In genomic region chrX:41596586-41596985, GRCh38 we compare ENCODE assay signal across 11 cellular contexts.
DNase-seq lines count a peak whose midpoint lies in the region; ATAC-seq, FAIRE-seq and TF ChIP-seq lines count a peak whose summit lies in the region.
"Had no signal": no experiment of that assay in that cellular context is flagged by ENCODE, and none has a peak within 500 bp of the region (broad histone marks: within the 10 kb centered on the region; RNA-seq: fewer than 3 reads in every experiment).

No MANE protein-coding gene starts in this region.

- no peak for TF ChIP-seq POLR2A in GM12891 (IDR thresholded peaks at IDR 0.05; ENCODE audit: low read depth, low read length)
- no peak for TF ChIP-seq POLR2A in GM12878 (IDR thresholded peaks at IDR 0.05; ENCODE audit: low read depth, low read length)
- TF ChIP-seq POLR2A in tibial nerve (IDR thresholded peaks at IDR 0.05): no peak

- H3K9ac ChIP-seq in GM12878 (ENCODE audit: control insufficient read depth, insufficient read depth, low read length): no peak overlapping the region

- peak; percentile 5 for DNase-seq in GM12891 (ENCODE audit: insufficient read length, low spot score)
- DNase-seq in GM12878 (ENCODE audit: low read depth, low spot score): peak; percentile 52
- no peak for DNase-seq in tibial nerve (ENCODE audit: low spot score in 2 of 2)
- DNase-seq in NCI-H1092 (lab: John Stamatoyannopoulos, UW): no peak
- DNase-seq in HFFc6: no peak
- no peak for DNase-seq in GM19240 (ENCODE audit: insufficient read length, low spot score)
- DNase-seq: DMS 273 treated with DMSO at 0.1 percent for 48 hours, KBM-7, RPMI8226 had no signal

- H3K4me3 ChIP-seq in GM12878 (no peak overlapping the region), tibial nerve (no peak overlapping the region)

- H3K27ac ChIP-seq in GM12878 (ENCODE audit: control insufficient read depth, insufficient read depth): no peak overlapping the region
- no peak overlapping the region for H3K27ac ChIP-seq in tibial nerve

- H3K4me2 ChIP-seq in GM12878 (ENCODE audit: control insufficient read depth, insufficient read depth): no peak overlapping the region

- H3K27me3 Mint-ChIP-seq in HFFc6 (ENCODE audit: insufficient read depth): no peaks in the 10 kb centered on the region

- no peak overlapping the region for H3K27ac Mint-ChIP-seq in HFFc6

- in situ Hi-C loops in GM12878 (cut with MboI): no loop called here

- no peak for TF ChIP-seq RAD21 in GM12878 (IDR thresholded peaks at IDR 0.05; ENCODE audit: insufficient read depth, low read depth, low read length)

- H3K9me3 ChIP-seq in GM12878 (replicated peaks; ENCODE audit: control insufficient read depth, insufficient read depth, low read length): no peaks in the 10 kb centered on the region
- no peaks in the 10 kb centered on the region for H3K9me3 ChIP-seq in tibial nerve

- H3K4me1 Mint-ChIP-seq in HFFc6 (ENCODE audit: low read depth): peaks cover 25% of the 10 kb centered on the region

- no peak overlapping the region for H3K4me3 Mint-ChIP-seq in HFFc6

- H3K36me3 ChIP-seq in GM12878 (ENCODE audit: control insufficient read depth in 2 of 2, insufficient read depth in 2 of 2, low read length in 1 of 2) (no peaks in the 10 kb centered on the region), tibial nerve (no peaks in the 10 kb centered on the region)

- 2% methylated on average over 3 of the region's 3 CpGs for WGBS in GM12878 (ENCODE audit: insufficient coverage, insufficient replicate concordance, low lambda C conversion rate, missing lambda C conversion rate)
- WGBS in tibial nerve, 2 donors: 91 to 95% methylated on average over 3 of the region's 3 CpGs

- no peaks in the 10 kb centered on the region for H3K79me2 ChIP-seq in GM12878 (ENCODE audit: control insufficient read depth, insufficient read depth, low read length)

- FAIRE-seq in GM12891 (lab: Jason Lieb, UNC) (peak; percentile 82), GM12878 (lab: Jason Lieb, UNC) (peak; percentile 68)

- H2AFZ ChIP-seq in GM12878 (ENCODE audit: control insufficient read depth, low read depth, low read length): no peak overlapping the region

- CTCF ChIA-PET in GM12878 (lab: Yijun Ruan, JAX): interaction anchor here (0.8 kb wide), 1 partner anchor 110 kb away, joined by 3 read pairs; no protein-coding TSS in a partner anchor

- H3K27me3 ChIP-seq in GM12878 (replicated peaks in 1 of 2; ENCODE audit: control insufficient read depth in 2 of 2, insufficient read depth in 2 of 2, low read length in 1 of 2) (0 out of 4 replicates have a peak, but pooled peaks cover 0 to 2% of the 10 kb centered on the region in 2 experiments), tibial nerve (no peaks in the 10 kb centered on the region)

- ATAC-seq in GM19468 (IDR thresholded peaks at IDR 0.05; ENCODE audit: extremely low read depth, unreplicated experiment) (peak; percentile 86), HG03103 (IDR thresholded peaks at IDR 0.05; ENCODE audit: low read depth, unreplicated experiment) (peak; percentile 97), GM12878 (peak; percentile 99)

- BruUV-seq in GM12878 (replicated peaks; lab: Mats Ljungman, UMichigan): no TSS peak

- H3K4me1 ChIP-seq in GM12878 (ENCODE audit: control insufficient read depth, insufficient read depth, low read length) (no peaks in the 10 kb centered on the region; the same call in 1 of the 2 replicates), tibial nerve (peaks cover 0 to 7% (median 0%) of the 10 kb centered on the region in 4 donors)

- no peaks in the 10 kb centered on the region for H3K9me3 Mint-ChIP-seq in HFFc6

- no peak for TF ChIP-seq CTCF in GM12878 (IDR thresholded peaks at IDR 0.05 in 2 of 3, conservative IDR thresholded peaks at IDR 0.05 in 1 of 3; ENCODE audit: control insufficient read depth in 2 of 3, extremely low read depth in 1 of 3, insufficient read depth in 1 of 3, low read depth in 3 of 3, low read length in 3 of 3)
- TF ChIP-seq CTCF in tibial nerve (IDR thresholded peaks at IDR 0.05): no peak
- TF ChIP-seq CTCF in HFFc6 (IDR thresholded peaks at IDR 0.05): no peak

- POLR2A ChIA-PET in GM12878 (lab: Charles Lee): no interaction called here

- intact Hi-C loops in GM12878 (cut with micrococcal nuclease; ENCODE audit: unreplicated experiment): no loop called here

- no peaks in the 10 kb centered on the region for H3K36me3 Mint-ChIP-seq in HFFc6 (ENCODE audit: low read depth)

- no peak for TF ChIP-seq EP300 in GM12878 (IDR thresholded peaks at IDR 0.05; ENCODE audit: borderline replicate concordance in 1 of 2, control insufficient read depth in 1 of 2, low read depth in 2 of 2, low read length in 2 of 2)
- TF ChIP-seq EP300 in tibial nerve (IDR thresholded peaks at IDR 0.05): no peak

- H4K20me1 ChIP-seq in GM12878 (ENCODE audit: control insufficient read depth, insufficient read depth): no peaks in the 10 kb centered on the region

- RAD21 ChIA-PET in GM12878 (lab: Charles Lee; ENCODE audit: unreplicated experiment): no interaction called here

- SMC1A ChIA-PET in GM12878 (lab: Charles Lee; ENCODE audit: uncharacterized antibody, unreplicated experiment): interaction anchor here (1.6 to 2.2 kb wide), 4 partner anchors 10 to 20 kb away, joined by 4 to 7 read pairs (median 6); no protein-coding TSS in a partner anchor

TF ChIP-seq in GM12891, 5 proteins besides CTCF, POLR2A, EP300 and RAD21:
- no peak for TF ChIP-seq TAF1 (IDR thresholded peaks at IDR 0.05; ENCODE audit: low read depth, low read length)
- peak; percentile 33; the same call in 1 of the 2 replicates for TF ChIP-seq SPI1 (IDR thresholded peaks at IDR 0.05; ENCODE audit: low read depth, low read length)
- TF ChIP-seq PAX5 (IDR thresholded peaks at IDR 0.05; ENCODE audit: insufficient read depth, low read length, severe bottlenecking): no peak
- TF ChIP-seq POU2F2 (IDR thresholded peaks at IDR 0.05; ENCODE audit: low read depth, low read length): no peak
- TF ChIP-seq POLR2AphosphoS5 (IDR thresholded peaks at IDR 0.05; ENCODE audit: low read depth, low read length): no peak

TF ChIP-seq in GM12878, 131 proteins besides CTCF, POLR2A, EP300 and RAD21 (continues in another document):
- TF ChIP-seq GABPA (IDR thresholded peaks at IDR 0.05; ENCODE audit: low read depth) (no peak), KDM1A (IDR thresholded peaks at IDR 0.05; ENCODE audit: borderline replicate concordance) (no peak), ZSCAN29 (IDR thresholded peaks at IDR 0.05) (no peak), TCF3 (IDR thresholded peaks at IDR 0.05; ENCODE audit: borderline replicate concordance, insufficient read depth, low read depth, low read length) (peak; percentile 83; the same call in 1 of the 2 replicates), PML (IDR thresholded peaks at IDR 0.05; ENCODE audit: low read length) (no peak), BRCA1 (IDR thresholded peaks at IDR 0.05; ENCODE audit: low read depth, low read length) (no peak), RUNX3 (IDR thresholded peaks at IDR 0.05; ENCODE audit: low read length) (peak; percentile 79), EED (IDR thresholded peaks at IDR 0.05; ENCODE audit: low read depth) (no peak), NFIC (IDR thresholded peaks at IDR 0.05; ENCODE audit: low read depth, low read length) (no peak), SMC3 (IDR thresholded peaks at IDR 0.05; ENCODE audit: borderline replicate concordance, low read length) (no peak), ATF7 (IDR thresholded peaks at IDR 0.05; ENCODE audit: low read depth) (no peak), NFYA (IDR thresholded peaks at IDR 0.05; ENCODE audit: borderline replicate concordance, low read depth, low read length) (no peak), BHLHE40 (IDR thresholded peaks at IDR 0.05; ENCODE audit: borderline replicate concordance in 1 of 2, low read depth in 2 of 2, low read length in 1 of 2) (no peak), RCOR1 (conservative IDR thresholded peaks at IDR 0.05; ENCODE audit: low read depth, low read length) (no peak), HCFC1 (IDR thresholded peaks at IDR 0.05; ENCODE audit: low read length) (no peak), RFX5 (IDR thresholded peaks at IDR 0.05; ENCODE audit: low read depth, low read length) (no peak), TARDBP (IDR thresholded peaks at IDR 0.05; ENCODE audit: borderline replicate concordance) (no peak)
- TF ChIP-seq, protein P1, sequence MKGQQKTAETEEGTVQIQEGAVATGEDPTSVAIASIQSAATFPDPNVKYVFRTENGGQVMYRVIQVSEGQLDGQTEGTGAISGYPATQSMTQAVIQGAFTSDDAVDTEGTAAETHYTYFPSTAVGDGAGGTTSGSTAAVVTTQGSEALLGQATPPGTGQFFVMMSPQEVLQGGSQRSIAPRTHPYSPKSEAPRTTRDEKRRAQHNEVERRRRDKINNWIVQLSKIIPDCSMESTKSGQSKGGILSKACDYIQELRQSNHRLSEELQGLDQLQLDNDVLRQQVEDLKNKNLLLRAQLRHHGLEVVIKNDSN (IDR thresholded peaks at IDR 0.05; ENCODE audit: borderline replicate concordance, extremely low read length, insufficient read depth, low read depth, low read length): no peak
- TF ChIP-seq, protein P2, sequence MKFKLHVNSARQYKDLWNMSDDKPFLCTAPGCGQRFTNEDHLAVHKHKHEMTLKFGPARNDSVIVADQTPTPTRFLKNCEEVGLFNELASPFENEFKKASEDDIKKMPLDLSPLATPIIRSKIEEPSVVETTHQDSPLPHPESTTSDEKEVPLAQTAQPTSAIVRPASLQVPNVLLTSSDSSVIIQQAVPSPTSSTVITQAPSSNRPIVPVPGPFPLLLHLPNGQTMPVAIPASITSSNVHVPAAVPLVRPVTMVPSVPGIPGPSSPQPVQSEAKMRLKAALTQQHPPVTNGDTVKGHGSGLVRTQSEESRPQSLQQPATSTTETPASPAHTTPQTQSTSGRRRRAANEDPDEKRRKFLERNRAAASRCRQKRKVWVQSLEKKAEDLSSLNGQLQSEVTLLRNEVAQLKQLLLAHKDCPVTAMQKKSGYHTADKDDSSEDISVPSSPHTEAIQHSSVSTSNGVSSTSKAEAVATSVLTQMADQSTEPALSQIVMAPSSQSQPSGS (IDR thresholded peaks at IDR 0.05; ENCODE audit: low read length): no peak

Comparison
In these comparisons a context has a peak if more than half of its experiments do, and no peak if none do; other contexts are left out.
1. DNase-seq: peak in GM12891 (single experiment) and GM12878 (single experiment); none in tibial nerve (0 of 2), NCI-H1092 (single experiment), HFFc6 (single experiment) and GM19240 (single experiment).
2. Peak in every context shown above with its lines, with median percentiles within 50 percentile points of each other: ATAC-seq.